ENCODE assay signal across 22 cellular contexts in the genomic region with DNA sequence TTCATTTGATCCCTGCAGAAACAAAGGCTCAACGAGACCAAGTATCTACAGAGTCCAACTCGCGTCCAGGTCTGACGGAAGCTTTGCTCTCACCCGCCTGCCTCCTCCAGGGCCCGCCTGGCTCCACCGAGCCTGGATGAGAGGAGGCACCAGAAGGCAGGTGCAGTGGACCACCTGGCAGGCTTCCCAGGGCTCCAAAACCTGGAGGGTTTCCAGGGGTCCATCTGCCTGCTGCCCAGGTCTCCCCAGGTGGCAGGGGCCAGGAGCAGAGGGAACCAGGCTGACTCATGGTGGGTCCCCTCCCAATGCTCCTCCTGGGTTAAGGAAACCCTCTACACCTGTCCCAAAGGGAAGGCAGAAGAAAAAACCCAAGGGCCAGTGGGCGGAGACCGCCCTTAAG. TPM values are rescaled to one million over a fixed set of nuclear protein-coding genes. Genes with fewer than 3 reads are reported as not detected.
DNase-seq lines count a peak whose midpoint lies in the region; ATAC-seq and TF ChIP-seq lines count a peak whose summit lies in the region.
"Had no signal": no experiment of that assay in that cellular context is flagged by ENCODE, and none has a peak within 500 bp of the region (broad histone marks: within the 10 kb centered on the region; RNA-seq: fewer than 3 reads in every experiment).

No MANE protein-coding gene starts in this region.

- peaks cover 14% of the 10 kb centered on the region for H3K36me3 Mint-ChIP-seq in progenitor cell of endocrine pancreas (ENCODE audit: insufficient read depth)

- H3K4me3 Mint-ChIP-seq in progenitor cell of endocrine pancreas (ENCODE audit: low read depth): no peak overlapping the region
- H3K4me3 Mint-ChIP-seq: activated CD4-positive, alpha-beta memory T cell treated with anti-CD3 and anti-CD28 coated beads, Interleukin-2, amount 10 ng/mL, durations not matched to agents 7 days and 5 days; dendritic cell treated with granulocyte-macrophage colony-stimulating factor and Interleukin-4, amounts not matched to agents 40 ng/mL and 50 ng/mL, for 4 days had no signal

- no peak overlapping the region for H3K4me3 ChIP-seq in osteoblast (ENCODE audit: insufficient read depth, low read length)
- H3K4me3 ChIP-seq: adrenal gland, cardiac muscle cell, smooth muscle cell, testis had no signal

- H3K27me3 ChIP-seq in osteoblast (ENCODE audit: insufficient read depth, low read length): no peaks in the 10 kb centered on the region
- H3K27me3 ChIP-seq: adrenal gland, cardiac muscle cell, testis had no signal

- no peak for ATAC-seq in GM21786 (IDR thresholded peaks at IDR 0.05; ENCODE audit: unreplicated experiment)
- ATAC-seq: activated CD4-positive, CD25-positive, alpha-beta regulatory T cell treated with anti-CD3 and anti-CD28 coated beads, Interleukin-2, amount 50 U/mL, for 24 hours; stimulated activated naive B cell treated with anti-CD40 and anti-IgM and Interleukin-4, amounts not matched to agents 10 μg/mL and 1 μg/mL and 100 μg/mL, for 72 hours had no signal

- peaks cover 48% of the 10 kb centered on the region for H3K79me2 ChIP-seq in osteoblast (ENCODE audit: insufficient read depth, low read length)

- DNase-seq in DMS53 (lab: John Stamatoyannopoulos, UW) (peak; percentile 57), DMS53 treated with DMSO at 0.1 percent for 48 hours (lab: John Stamatoyannopoulos, UW; ENCODE audit: unreplicated experiment) (no peak), NCI-H1092 treated with DMSO at 0.1 percent for 48 hours (lab: John Stamatoyannopoulos, UW) (peak; percentile 69), SHP77 (lab: John Stamatoyannopoulos, UW) (peak; percentile 70 to 71), osteoblast (ENCODE audit: insufficient read length, low spot score, missing footprints) (no peak), progenitor cell of endocrine pancreas (ENCODE audit: low spot score, unreplicated experiment) (no peak), NOMO-1 treated with dmso at 0.1 percent for 144 hours (lab: John Stamatoyannopoulos, UW; ENCODE audit: unreplicated experiment) (no peak)
- DNase-seq: 8988T; activated CD4-positive, alpha-beta memory T cell treated with anti-CD3 and anti-CD28 coated beads, Interleukin-2, amount 10 ng/mL, durations not matched to agents 7 days and 5 days; activated naive CD4-positive, alpha-beta T cell; adrenal gland; GOT3; Kasumi-1; NCI-H446; stimulated activated naive B cell treated with anti-CD40 and anti-IgM and Interleukin-4, amounts not matched to agents 10 μg/mL and 1 μg/mL and 100 μg/mL, for 72 hours; T1000; testis had no signal

- TF ChIP-seq CTCF in osteoblast (IDR thresholded peaks at IDR 0.05; ENCODE audit: extremely low read depth, low read depth, low read length) (no peak), progenitor cell of endocrine pancreas (IDR thresholded peaks at IDR 0.05; ENCODE audit: unreplicated experiment) (no peak)

- H3K9me3 ChIP-seq in osteoblast (ENCODE audit: low read depth, low read length): no peaks in the 10 kb centered on the region
- H3K9me3 ChIP-seq: adrenal gland, testis had no signal

- H3K9me3 Mint-ChIP-seq in progenitor cell of endocrine pancreas (ENCODE audit: low read depth): no peaks in the 10 kb centered on the region
- H3K9me3 Mint-ChIP-seq: activated CD4-positive, alpha-beta memory T cell treated with anti-CD3 and anti-CD28 coated beads, Interleukin-2, amount 10 ng/mL, durations not matched to agents 7 days and 5 days had no signal

- H3K27me3 Mint-ChIP-seq in progenitor cell of endocrine pancreas: no peaks in the 10 kb centered on the region
- H3K27me3 Mint-ChIP-seq: activated CD4-positive, alpha-beta memory T cell treated with anti-CD3 and anti-CD28 coated beads, Interleukin-2, amount 10 ng/mL, durations not matched to agents 7 days and 5 days; dendritic cell treated with granulocyte-macrophage colony-stimulating factor and Interleukin-4, amounts not matched to agents 40 ng/mL and 50 ng/mL, for 4 days; stimulated activated naive B cell treated with anti-CD40 and anti-IgM and Interleukin-4, amounts not matched to agents 10 μg/mL and 1 μg/mL and 100 μg/mL, for 72 hours had no signal

- no peak overlapping the region for H3K27ac ChIP-seq in osteoblast (ENCODE audit: low read depth, low read length)
- H3K27ac ChIP-seq: cardiac muscle cell, testis had no signal

- no peak overlapping the region for H2AFZ ChIP-seq in osteoblast (ENCODE audit: low read length)

- peaks cover 51% of the 10 kb centered on the region for H4K20me1 ChIP-seq in osteoblast (ENCODE audit: insufficient read depth, low read length)

- H3K4me1 ChIP-seq in osteoblast (ENCODE audit: insufficient read depth, low read length): peaks cover 40% of the 10 kb centered on the region

- peak overlapping the region; percentile 32 for H3K4me2 ChIP-seq in osteoblast (ENCODE audit: insufficient read depth, low read length)
- H3K4me2 ChIP-seq: smooth muscle cell had no signal

- H3K36me3 ChIP-seq in osteoblast (ENCODE audit: insufficient read depth, low read length): peaks cover 4% of the 10 kb centered on the region
- H3K36me3 ChIP-seq: adrenal gland, cardiac muscle cell had no signal

- no peak overlapping the region for H3K27ac Mint-ChIP-seq in progenitor cell of endocrine pancreas
- H3K27ac Mint-ChIP-seq: activated CD4-positive, alpha-beta memory T cell treated with anti-CD3 and anti-CD28 coated beads, Interleukin-2, amount 10 ng/mL, durations not matched to agents 7 days and 5 days; dendritic cell treated with granulocyte-macrophage colony-stimulating factor and Interleukin-4, amounts not matched to agents 40 ng/mL and 50 ng/mL, for 4 days; stimulated activated naive B cell treated with anti-CD40 and anti-IgM and Interleukin-4, amounts not matched to agents 10 μg/mL and 1 μg/mL and 100 μg/mL, for 72 hours had no signal

- H3K4me1 Mint-ChIP-seq in progenitor cell of endocrine pancreas (ENCODE audit: low read depth): peaks cover 33% of the 10 kb centered on the region
- H3K4me1 Mint-ChIP-seq: activated CD4-positive, alpha-beta memory T cell treated with anti-CD3 and anti-CD28 coated beads, Interleukin-2, amount 10 ng/mL, durations not matched to agents 7 days and 5 days had no signal

RNA-seq across cellular contexts. Expression of a gene that starts 59.5 kb away (rescaled TPM):
- 8.0 and 8.8 TPM in 2 replicates for total RNA-seq in osteoblast
- 80.6 and 82.8 TPM in 2 replicates for total RNA-seq in progenitor cell of endocrine pancreas

Comparison
In these comparisons a context has a peak if more than half of its experiments do, and no peak if none do; other contexts are left out.
1. DNase-seq: peak in DMS53 (single experiment), NCI-H1092 treated with DMSO at 0.1 percent for 48 hours (single experiment) and SHP77 (2 of 2); none in DMS53 treated with DMSO at 0.1 percent for 48 hours (single experiment), osteoblast (single experiment), progenitor cell of endocrine pancreas (single experiment) and NOMO-1 treated with dmso at 0.1 percent for 144 hours (single experiment).